ENCODE assay signal across 8 cellular contexts in the genomic region with DNA sequence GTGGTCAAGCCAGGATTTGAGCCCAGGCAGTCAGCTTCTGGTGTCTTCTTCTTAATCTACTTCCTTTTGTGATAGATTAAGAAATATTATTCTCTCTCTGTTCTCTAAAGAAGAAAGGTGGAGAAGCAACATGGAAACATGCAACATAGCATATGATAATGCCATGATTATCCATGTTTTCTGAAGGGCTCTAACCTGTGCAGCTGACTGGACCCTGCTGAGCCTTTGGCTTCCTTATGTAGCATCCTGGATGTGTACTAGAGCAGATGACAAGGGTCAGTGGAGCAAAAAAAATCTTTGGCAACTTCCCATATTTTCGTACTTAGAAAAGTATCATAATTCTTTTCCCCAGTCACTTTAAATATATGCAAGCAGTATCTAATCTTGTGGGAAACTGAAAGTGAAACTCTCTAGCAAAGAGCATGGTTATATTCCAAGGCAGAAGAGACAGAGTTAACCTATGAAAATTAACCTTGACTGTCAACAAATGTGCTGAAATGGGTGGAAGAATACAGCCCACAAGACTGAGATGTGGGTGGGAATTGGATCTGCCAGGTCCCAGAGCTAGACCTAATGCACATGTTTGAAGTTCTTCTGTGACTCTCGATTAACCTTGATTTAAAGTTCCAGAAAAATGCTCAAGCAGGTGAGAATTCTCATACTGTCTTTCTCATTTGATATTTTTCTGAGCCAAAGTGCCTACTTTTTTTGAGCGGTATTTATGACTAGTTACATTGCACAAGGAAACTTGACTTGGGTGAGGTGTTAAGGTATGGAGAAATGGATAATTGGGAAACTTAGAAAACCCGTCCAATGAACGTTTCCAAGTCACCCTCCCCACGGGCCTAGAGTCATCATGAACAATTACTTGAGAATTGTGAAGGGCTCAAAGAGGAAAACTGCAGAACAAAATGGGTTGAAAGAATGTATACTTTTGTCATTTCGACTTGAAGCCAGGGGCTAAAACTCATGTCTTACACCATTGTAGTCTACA.
A peak's percentile ranks its signal among the peaks of the same experiment; 100 is the strongest.
DNase-seq lines count a peak whose midpoint lies in the region; ATAC-seq and TF ChIP-seq lines count a peak whose summit lies in the region.

No MANE protein-coding gene starts in this region.

- no peaks in the 10 kb centered on the region for H3K27me3 ChIP-seq in CD4-positive, alpha-beta memory T cell (ENCODE audit: insufficient read depth, low read length)
- H3K27me3 ChIP-seq in left ventricle myocardium inferior (ENCODE audit: low read depth), result no peaks in the 10 kb centered on the region

- peak overlapping the region; percentile 75 to 86 (median 82) for H3K4me3 Mint-ChIP-seq in CD4-positive, alpha-beta memory T cell

- H3K27me3 Mint-ChIP-seq in CD4-positive, alpha-beta memory T cell, result no peaks in the 10 kb centered on the region

- no peak overlapping the region for H3K27ac ChIP-seq in CD4-positive, alpha-beta memory T cell (ENCODE audit: low read depth, low read length)
- no peak overlapping the region for H3K27ac ChIP-seq in left ventricle myocardium inferior (replicated peaks)
- no peak overlapping the region for H3K27ac ChIP-seq in caudate nucleus (ENCODE audit: low read depth, low read length)

- TF ChIP-seq CTCF in NB4 (IDR thresholded peaks at IDR 0.05; ENCODE audit: low read depth, low read length) (no peak), left ventricle myocardium inferior (IDR thresholded peaks at IDR 0.05; ENCODE audit: borderline replicate concordance) (no peak)

- peak; percentile 51 for ATAC-seq in GM21423 (IDR thresholded peaks at IDR 0.05; ENCODE audit: unreplicated experiment)
- ATAC-seq in HG03039 (IDR thresholded peaks at IDR 0.05; ENCODE audit: unreplicated experiment), result no peak

- DNase-seq in CD4-positive, alpha-beta memory T cell, result peak in 3 of 5 donors; percentile 12 to 24 (median 17)
- DNase-seq in NB4 (ENCODE audit: low read depth) (peak; percentile 70), left ventricle myocardium inferior (no peak), DMS114 treated with DMSO at 0.1 percent for 48 hours (lab: John Stamatoyannopoulos, UW; ENCODE audit: unreplicated experiment) (no peak), NCI-H345 (lab: John Stamatoyannopoulos, UW) (no peak), caudate nucleus (lab: John Stamatoyannopoulos, UW) (no peak)

- intact Hi-C loops in CD4-positive, alpha-beta memory T cell (cut with micrococcal nuclease), result no loop called here
- intact Hi-C loops in left ventricle myocardium inferior (cut with micrococcal nuclease), result no loop called here

- H3K4me1 ChIP-seq in CD4-positive, alpha-beta memory T cell (ENCODE audit: insufficient read depth, low read length), result peaks cover 8% of the 10 kb centered on the region
- H3K4me1 ChIP-seq in left ventricle myocardium inferior, result peaks cover 23% of the 10 kb centered on the region

- peak overlapping the region; percentile 20 to 85 (median 68) for H3K27ac Mint-ChIP-seq in CD4-positive, alpha-beta memory T cell

- H3K9me3 ChIP-seq in CD4-positive, alpha-beta memory T cell (ENCODE audit: control insufficient read depth in 1 of 2, low read length in 2 of 2), result no peaks in the 10 kb centered on the region
- no peaks in the 10 kb centered on the region for H3K9me3 ChIP-seq in left ventricle myocardium inferior (replicated peaks)

- peaks cover 16 to 21% of the 10 kb centered on the region in 2 donors for H3K36me3 Mint-ChIP-seq in CD4-positive, alpha-beta memory T cell

- no peaks in the 10 kb centered on the region for H3K9me3 Mint-ChIP-seq in CD4-positive, alpha-beta memory T cell

- POLR2A ChIA-PET in CD4-positive, alpha-beta memory T cell (lab: Charles Lee; ENCODE audit: partially characterized antibody), result no interaction called here

- H3K4me3 ChIP-seq in CD4-positive, alpha-beta memory T cell (ENCODE audit: low read length in 2 of 2), result peak overlapping the region in 1 of 2 donors; percentile 5
- peak overlapping the region; percentile 2 for H3K4me3 ChIP-seq in NB4 (ENCODE audit: low read depth, low read length)
- peak overlapping the region; percentile 3 for H3K4me3 ChIP-seq in left ventricle myocardium inferior

- no peaks in the 10 kb centered on the region for H3K36me3 ChIP-seq in CD4-positive, alpha-beta memory T cell (ENCODE audit: insufficient read depth, low read length)
- H3K36me3 ChIP-seq in left ventricle myocardium inferior, result no peaks in the 10 kb centered on the region

- TF ChIP-seq POLR2A in NB4 (IDR thresholded peaks at IDR 0.05; ENCODE audit: extremely low read depth, insufficient read length), result no peak

- peaks cover 22 to 42% (median 27%) of the 10 kb centered on the region in 4 donors for H3K4me1 Mint-ChIP-seq in CD4-positive, alpha-beta memory T cell

- CTCF ChIA-PET in CD4-positive, alpha-beta memory T cell (lab: Charles Lee; ENCODE audit: partially characterized antibody), result no interaction called here

Comparison
In these comparisons a context has a peak if more than half of its experiments do, and no peak if none do; other contexts are left out.
1. DNase-seq: peak in CD4-positive, alpha-beta memory T cell (3 of 5) and NB4 (single experiment); none in left ventricle myocardium inferior (single experiment), DMS114 treated with DMSO at 0.1 percent for 48 hours (single experiment), NCI-H345 (single experiment) and caudate nucleus (0 of 61).